ENCODE assay signal across 19 cellular contexts in the genomic region with DNA sequence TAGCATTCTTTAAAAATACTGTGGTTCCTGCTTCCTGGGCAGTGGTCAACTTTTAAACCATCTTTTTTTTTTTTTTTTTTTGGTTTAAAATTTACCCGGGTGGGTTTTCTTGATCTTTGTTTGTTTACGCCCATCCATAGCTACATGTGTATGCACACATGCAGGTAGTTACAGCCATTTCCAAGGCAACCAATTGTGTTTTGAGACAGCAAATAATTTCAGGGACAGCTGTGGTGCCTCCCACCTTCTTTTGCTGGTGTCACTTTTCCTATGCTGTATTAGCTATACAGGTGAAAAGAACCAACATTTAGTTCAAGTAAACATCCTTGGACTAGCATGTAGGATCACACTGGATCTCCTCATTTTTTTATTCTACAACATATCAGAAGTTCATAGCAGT.
"Had no signal": no experiment of that assay in that cellular context is flagged by ENCODE, and none has a peak within 500 bp of the region (broad histone marks: within the 10 kb centered on the region; RNA-seq: fewer than 3 reads in every experiment).

No MANE protein-coding gene starts in this region.

- H3K9me3 ChIP-seq: adrenal gland, breast epithelium, gastroesophageal sphincter, heart left ventricle, prostate gland, tibial nerve, vagina had no signal

- H3K36me3 ChIP-seq: adrenal gland, breast epithelium, gastroesophageal sphincter, prostate gland, vagina had no signal

- H3K4me3 Mint-ChIP-seq: activated CD4-positive, alpha-beta T cell treated with anti-CD3 and anti-CD28 coated beads, Interleukin-2, amount 10 ng/mL, durations not matched to agents 24 days and 14 days; memory B cell had no signal

- DNase-seq: activated CD4-positive, alpha-beta T cell treated with anti-CD3 and anti-CD28 coated beads, Interleukin-2, amount 10 ng/mL, durations not matched to agents 24 days and 14 days; activated gamma-delta T cell treated with Interleukin-2 at 50 U/mL for 16 hours; adrenal gland; heart left ventricle; right cardiac atrium; stimulated activated CD4-positive, alpha-beta T cell treated with anti-CD3 and anti-CD28 coated beads, Interleukin-2, amount 100 ng/mL, for 24 hours; stimulated activated naive CD8-positive, alpha-beta T cell treated with anti-CD3 and anti-CD28 coated beads, Interleukin-15, Interleukin-2, amounts not matched to agents 100 U/mL and 50 U/mL, for 24 hours; substantia nigra; T1000 had no signal

- H3K4me1 ChIP-seq: adrenal gland, breast epithelium, gastroesophageal sphincter, heart left ventricle, prostate gland, tibial nerve, vagina had no signal

- H3K4me3 ChIP-seq: adrenal gland, breast epithelium, coronary artery, gastroesophageal sphincter, heart left ventricle, prostate gland, tibial nerve, vagina had no signal

- H3K4me1 Mint-ChIP-seq: memory B cell had no signal

- ATAC-seq: activated naive CD4-positive, alpha-beta T cell treated with anti-CD3 and anti-CD28 coated beads, Interleukin-2, amount 50 U/mL, for 72 hours; esophagus mucosa; gastroesophageal sphincter; heart left ventricle; right cardiac atrium; stimulated activated naive CD8-positive, alpha-beta T cell treated with anti-CD3 and anti-CD28 coated beads, Interleukin-15, Interleukin-2, amounts not matched to agents 100 U/mL and 50 U/mL, for 24 hours had no signal

- H3K9me3 Mint-ChIP-seq: activated CD4-positive, alpha-beta T cell treated with anti-CD3 and anti-CD28 coated beads, Interleukin-2, amount 10 ng/mL, durations not matched to agents 24 days and 14 days; activated naive CD4-positive, alpha-beta T cell treated with anti-CD3 and anti-CD28 coated beads, Interleukin-2, amount 50 U/mL, for 72 hours; memory B cell had no signal

- H3K36me3 Mint-ChIP-seq: activated naive CD4-positive, alpha-beta T cell treated with anti-CD3 and anti-CD28 coated beads, Interleukin-2, amount 50 U/mL, for 72 hours had no signal

- H3K27me3 Mint-ChIP-seq: activated CD4-positive, alpha-beta T cell treated with anti-CD3 and anti-CD28 coated beads, Interleukin-2, amount 10 ng/mL, durations not matched to agents 24 days and 14 days; memory B cell had no signal

- H3K27ac Mint-ChIP-seq: activated CD4-positive, alpha-beta T cell treated with anti-CD3 and anti-CD28 coated beads, Interleukin-2, amount 10 ng/mL, durations not matched to agents 24 days and 14 days; activated naive CD4-positive, alpha-beta T cell treated with anti-CD3 and anti-CD28 coated beads, Interleukin-2, amount 50 U/mL, for 72 hours; memory B cell had no signal

- H3K27me3 ChIP-seq: adrenal gland, breast epithelium, gastroesophageal sphincter, heart left ventricle, tibial nerve, vagina had no signal

- FAIRE-seq: astrocyte had no signal

- H3K27ac ChIP-seq: adrenal gland, breast epithelium, coronary artery, gastroesophageal sphincter, heart left ventricle, prostate gland, tibial nerve, vagina had no signal
